In the genomic region with DNA sequence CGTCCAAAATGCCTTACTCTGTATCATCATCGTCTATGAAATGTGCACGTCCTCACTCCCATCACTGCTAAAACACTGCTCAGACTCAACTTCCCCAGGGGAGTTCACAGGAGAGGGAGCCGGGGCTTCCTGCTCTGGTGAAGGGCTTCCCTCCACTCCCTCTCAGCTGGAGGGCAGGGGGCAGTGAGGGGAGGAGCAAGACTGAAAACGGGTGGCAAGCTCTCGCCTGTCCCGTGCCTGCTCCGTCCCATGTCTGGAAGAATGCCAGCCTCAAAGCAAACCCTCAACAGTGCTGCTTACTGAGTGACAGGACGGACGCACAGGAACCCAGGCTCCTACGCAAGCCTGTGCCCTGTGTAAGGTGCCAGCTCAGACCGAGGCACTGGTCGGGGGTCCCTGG, we compare ENCODE assay signal across 1 cellular context.
TF ChIP-seq lines count a peak whose summit lies in the region.

No MANE protein-coding gene starts in this region.

TF ChIP-seq in WTC11, 78 proteins besides CTCF, POLR2A, EP300 and RAD21 (continued from another document):
- TF ChIP-seq, protein P1, sequence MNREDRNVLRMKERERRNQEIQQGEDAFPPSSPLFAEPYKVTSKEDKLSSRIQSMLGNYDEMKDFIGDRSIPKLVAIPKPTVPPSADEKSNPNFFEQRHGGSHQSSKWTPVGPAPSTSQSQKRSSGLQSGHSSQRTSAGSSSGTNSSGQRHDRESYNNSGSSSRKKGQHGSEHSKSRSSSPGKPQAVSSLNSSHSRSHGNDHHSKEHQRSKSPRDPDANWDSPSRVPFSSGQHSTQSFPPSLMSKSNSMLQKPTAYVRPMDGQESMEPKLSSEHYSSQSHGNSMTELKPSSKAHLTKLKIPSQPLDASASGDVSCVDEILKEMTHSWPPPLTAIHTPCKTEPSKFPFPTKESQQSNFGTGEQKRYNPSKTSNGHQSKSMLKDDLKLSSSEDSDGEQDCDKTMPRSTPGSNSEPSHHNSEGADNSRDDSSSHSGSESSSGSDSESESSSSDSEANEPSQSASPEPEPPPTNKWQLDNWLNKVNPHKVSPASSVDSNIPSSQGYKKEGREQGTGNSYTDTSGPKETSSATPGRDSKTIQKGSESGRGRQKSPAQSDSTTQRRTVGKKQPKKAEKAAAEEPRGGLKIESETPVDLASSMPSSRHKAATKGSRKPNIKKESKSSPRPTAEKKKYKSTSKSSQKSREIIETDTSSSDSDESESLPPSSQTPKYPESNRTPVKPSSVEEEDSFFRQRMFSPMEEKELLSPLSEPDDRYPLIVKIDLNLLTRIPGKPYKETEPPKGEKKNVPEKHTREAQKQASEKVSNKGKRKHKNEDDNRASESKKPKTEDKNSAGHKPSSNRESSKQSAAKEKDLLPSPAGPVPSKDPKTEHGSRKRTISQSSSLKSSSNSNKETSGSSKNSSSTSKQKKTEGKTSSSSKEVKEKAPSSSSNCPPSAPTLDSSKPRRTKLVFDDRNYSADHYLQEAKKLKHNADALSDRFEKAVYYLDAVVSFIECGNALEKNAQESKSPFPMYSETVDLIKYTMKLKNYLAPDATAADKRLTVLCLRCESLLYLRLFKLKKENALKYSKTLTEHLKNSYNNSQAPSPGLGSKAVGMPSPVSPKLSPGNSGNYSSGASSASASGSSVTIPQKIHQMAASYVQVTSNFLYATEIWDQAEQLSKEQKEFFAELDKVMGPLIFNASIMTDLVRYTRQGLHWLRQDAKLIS (CRISPR knock-in tag; IDR thresholded peaks at IDR 0.05; ENCODE audit: borderline replicate concordance): no peak
- no peak for TF ChIP-seq SMAD4 (CRISPR knock-in tag; IDR thresholded peaks at IDR 0.05)
- TF ChIP-seq, protein P2, sequence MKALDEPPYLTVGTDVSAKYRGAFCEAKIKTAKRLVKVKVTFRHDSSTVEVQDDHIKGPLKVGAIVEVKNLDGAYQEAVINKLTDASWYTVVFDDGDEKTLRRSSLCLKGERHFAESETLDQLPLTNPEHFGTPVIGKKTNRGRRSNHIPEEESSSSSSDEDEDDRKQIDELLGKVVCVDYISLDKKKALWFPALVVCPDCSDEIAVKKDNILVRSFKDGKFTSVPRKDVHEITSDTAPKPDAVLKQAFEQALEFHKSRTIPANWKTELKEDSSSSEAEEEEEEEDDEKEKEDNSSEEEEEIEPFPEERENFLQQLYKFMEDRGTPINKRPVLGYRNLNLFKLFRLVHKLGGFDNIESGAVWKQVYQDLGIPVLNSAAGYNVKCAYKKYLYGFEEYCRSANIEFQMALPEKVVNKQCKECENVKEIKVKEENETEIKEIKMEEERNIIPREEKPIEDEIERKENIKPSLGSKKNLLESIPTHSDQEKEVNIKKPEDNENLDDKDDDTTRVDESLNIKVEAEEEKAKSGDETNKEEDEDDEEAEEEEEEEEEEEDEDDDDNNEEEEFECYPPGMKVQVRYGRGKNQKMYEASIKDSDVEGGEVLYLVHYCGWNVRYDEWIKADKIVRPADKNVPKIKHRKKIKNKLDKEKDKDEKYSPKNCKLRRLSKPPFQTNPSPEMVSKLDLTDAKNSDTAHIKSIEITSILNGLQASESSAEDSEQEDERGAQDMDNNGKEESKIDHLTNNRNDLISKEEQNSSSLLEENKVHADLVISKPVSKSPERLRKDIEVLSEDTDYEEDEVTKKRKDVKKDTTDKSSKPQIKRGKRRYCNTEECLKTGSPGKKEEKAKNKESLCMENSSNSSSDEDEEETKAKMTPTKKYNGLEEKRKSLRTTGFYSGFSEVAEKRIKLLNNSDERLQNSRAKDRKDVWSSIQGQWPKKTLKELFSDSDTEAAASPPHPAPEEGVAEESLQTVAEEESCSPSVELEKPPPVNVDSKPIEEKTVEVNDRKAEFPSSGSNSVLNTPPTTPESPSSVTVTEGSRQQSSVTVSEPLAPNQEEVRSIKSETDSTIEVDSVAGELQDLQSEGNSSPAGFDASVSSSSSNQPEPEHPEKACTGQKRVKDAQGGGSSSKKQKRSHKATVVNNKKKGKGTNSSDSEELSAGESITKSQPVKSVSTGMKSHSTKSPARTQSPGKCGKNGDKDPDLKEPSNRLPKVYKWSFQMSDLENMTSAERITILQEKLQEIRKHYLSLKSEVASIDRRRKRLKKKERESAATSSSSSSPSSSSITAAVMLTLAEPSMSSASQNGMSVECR (CRISPR knock-in tag; IDR thresholded peaks at IDR 0.05; ENCODE audit: borderline replicate concordance): no peak
